19 cellular contexts compared by ENCODE assay signal in the genomic region with DNA sequence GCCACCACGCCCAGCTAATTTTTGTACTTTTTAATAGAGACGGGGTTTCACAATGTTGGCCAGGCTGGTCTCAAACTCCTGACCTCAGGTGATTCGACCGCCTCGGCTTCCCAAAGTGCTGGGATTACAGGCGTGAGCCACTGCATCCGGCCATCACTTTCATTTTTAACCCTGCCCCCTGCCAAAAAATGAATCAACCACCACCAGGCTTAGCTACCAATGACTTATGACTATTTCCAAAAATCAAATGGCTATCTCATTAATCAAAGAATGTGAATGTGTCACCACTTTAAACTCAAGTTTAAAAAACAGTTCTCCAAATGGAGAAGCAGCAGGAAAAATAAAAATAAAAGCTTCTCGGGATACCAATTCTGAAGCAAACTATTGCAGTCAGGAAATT. TPM values are rescaled to one million over a fixed set of nuclear protein-coding genes. Genes with fewer than 3 reads are reported as not detected.
DNase-seq lines count a peak whose midpoint lies in the region; ATAC-seq and TF ChIP-seq lines count a peak whose summit lies in the region.
"Had no signal": no experiment of that assay in that cellular context is flagged by ENCODE, and none has a peak within 500 bp of the region (broad histone marks: within the 10 kb centered on the region; RNA-seq: fewer than 3 reads in every experiment).

No MANE protein-coding gene starts in this region.

- TF ChIP-seq EP300 in suprapubic skin (IDR thresholded peaks at IDR 0.05), result no peak

- WGBS in suprapubic skin, result 80% methylated on average over 8 of the region's 8 CpGs
- WGBS in body of pancreas, 2 donors, result 95 to 99% methylated on average over 8 of the region's 8 CpGs

- TF ChIP-seq CTCF in HFFc6 (IDR thresholded peaks at IDR 0.05) (no peak), fibroblast of mammary gland (conservative IDR thresholded peaks at IDR 0.05; ENCODE audit: control insufficient read depth, insufficient read depth, low read depth, low read length) (no peak), suprapubic skin (IDR thresholded peaks at IDR 0.05) (no peak), body of pancreas (IDR thresholded peaks at IDR 0.05) (no peak)

- DNase-seq in EH (ENCODE audit: low read depth) (peak; percentile 55), HFFc6 (peak; percentile 10), fibroblast of mammary gland (ENCODE audit: low read depth) (peak; percentile 62), suprapubic skin (ENCODE audit: low spot score in 2 of 2) (no peak), Kasumi-1 (lab: John Stamatoyannopoulos, UW) (no peak), body of pancreas (no peak), left ventricle myocardium superior (no peak)
- DNase-seq: ACHN, GOT3, KG1, NCI-H1694 treated with DMSO at 0.1 percent for 48 hours, NCI-H2081 treated with DMSO at 0.1 percent for 48 hours, NCI-H2171 treated with DMSO at 0.1 percent for 48 hours, NCI-H524 treated with DMSO at 0.1 percent for 48 hours, NCI-H82, OCI-M1 had no signal

- TF ChIP-seq POLR2A in suprapubic skin (IDR thresholded peaks at IDR 0.05) (no peak), body of pancreas (IDR thresholded peaks at IDR 0.05) (no peak)

- H3K4me1 Mint-ChIP-seq in HFFc6 (ENCODE audit: low read depth), result peaks cover 33% of the 10 kb centered on the region

- peak overlapping the region; percentile 53; the same call in 1 of the 2 replicates for H3K4me3 Mint-ChIP-seq in HFFc6
- H3K4me3 Mint-ChIP-seq: CD14-positive monocyte had no signal

- no peaks in the 10 kb centered on the region for H3K9me3 ChIP-seq in suprapubic skin
- H3K9me3 ChIP-seq in body of pancreas, result no peaks in the 10 kb centered on the region

- H3K9me3 Mint-ChIP-seq in HFFc6, result no peaks in the 10 kb centered on the region
- H3K9me3 Mint-ChIP-seq: CD14-positive monocyte had no signal

- no peak for ATAC-seq in body of pancreas
- no peak for ATAC-seq in left ventricle myocardium superior
- ATAC-seq: HCT116, Right ventricle myocardium inferior had no signal

- H3K36me3 Mint-ChIP-seq in HFFc6 (ENCODE audit: low read depth), result peaks cover 47% of the 10 kb centered on the region

- no peaks in the 10 kb centered on the region for H3K27me3 Mint-ChIP-seq in HFFc6 (ENCODE audit: insufficient read depth)

- H3K27ac Mint-ChIP-seq in HFFc6, result peak overlapping the region; percentile 68

- H3K4me1 ChIP-seq in suprapubic skin, result no peaks in the 10 kb centered on the region
- peaks cover 1% of the 10 kb centered on the region for H3K4me1 ChIP-seq in body of pancreas

- no peak overlapping the region for H3K4me3 ChIP-seq in fibroblast of mammary gland (ENCODE audit: control insufficient read depth, low read depth, low read length)
- peak overlapping the region; percentile 10 for H3K4me3 ChIP-seq in suprapubic skin
- no peak overlapping the region for H3K4me3 ChIP-seq in body of pancreas

- peaks cover 9% of the 10 kb centered on the region for H3K36me3 ChIP-seq in suprapubic skin
- peaks cover 0 to 3% of the 10 kb centered on the region in 2 donors for H3K36me3 ChIP-seq in body of pancreas (replicated peaks in 1 of 2; ENCODE audit: insufficient read depth in 1 of 2, low read depth in 2 of 2)

- intact Hi-C loops in body of pancreas (cut with DNase I), result no loop called here
- intact Hi-C loops in left ventricle myocardium superior (cut with micrococcal nuclease), result loop anchor here (10.0 kb wide), 1 partner anchor 436 kb away; no protein-coding TSS in a partner anchor

- H3K27ac ChIP-seq in suprapubic skin (no peak overlapping the region), body of pancreas (no peak overlapping the region)

- H3K27me3 ChIP-seq in suprapubic skin (no peaks in the 10 kb centered on the region), body of pancreas (no peaks in the 10 kb centered on the region)

RNA-seq across cellular contexts. Expression of a gene that starts 20.2 kb away (rescaled TPM):
- total RNA-seq in HFFc6 (2021; fragmentation: NEBNext Ultra II Directional; extraction: Animal tissue kit (Norgen Biotek cat#: 25700)), result 1 to 10 TPM; 3.4 to 7.5 (median 6.5) TPM
- total RNA-seq in suprapubic skin, result 1 to 10 TPM; 4.0 to 7.1 (median 6.3) TPM
- total RNA-seq in body of pancreas, result 1 to 10 TPM; 3.6 to 7.9 TPM
- total RNA-seq in left ventricle myocardium superior, result 1.3 TPM

Comparison
In these comparisons a context has a peak if more than half of its experiments do, and no peak if none do; other contexts are left out.
1. DNase-seq: peak in EH (single experiment), HFFc6 (single experiment) and fibroblast of mammary gland (single experiment); none in suprapubic skin (0 of 2), Kasumi-1 (0 of 2), body of pancreas (0 of 4) and left ventricle myocardium superior (single experiment).